8 cellular contexts compared by ENCODE assay signal in genomic region chr12:24822121-24822899, GRCh38.
A peak's percentile ranks its signal among the peaks of the same experiment; 100 is the strongest.
DNase-seq lines count a peak whose midpoint lies in the region; ATAC-seq lines count a peak whose summit lies in the region.

No MANE protein-coding gene starts in this region.

- no peaks in the 10 kb centered on the region for H3K27me3 Mint-ChIP-seq in activated T-cell treated with anti-CD3 and anti-CD28 coated beads, Interleukin-2, amount 50 U/mL, for 4 hours (ENCODE audit: low read depth)
- no peaks in the 10 kb centered on the region for H3K27me3 Mint-ChIP-seq in activated naive CD8-positive, alpha-beta T cell treated with anti-CD3 and anti-CD28 coated beads for 36 hours
- no peaks in the 10 kb centered on the region for H3K27me3 Mint-ChIP-seq in stimulated activated naive B cell treated with anti-CD40 and anti-IgM and Interleukin-4, amounts not matched to agents 10 μg/mL and 1 μg/mL and 100 μg/mL, for 72 hours

- H3K4me3 Mint-ChIP-seq in activated T-cell treated with anti-CD3 and anti-CD28 coated beads, Interleukin-2, amount 50 U/mL, for 4 hours = no peak overlapping the region
- H3K4me3 Mint-ChIP-seq in activated naive CD8-positive, alpha-beta T cell treated with anti-CD3 and anti-CD28 coated beads for 36 hours = no peak overlapping the region
- H3K4me3 Mint-ChIP-seq in stimulated activated naive B cell treated with anti-CD40 and anti-IgM and Interleukin-4, amounts not matched to agents 10 μg/mL and 1 μg/mL and 100 μg/mL, for 72 hours = peak overlapping the region in 1 of 2 donors; percentile 67

- no peaks in the 10 kb centered on the region for H3K36me3 Mint-ChIP-seq in activated T-cell treated with anti-CD3 and anti-CD28 coated beads, Interleukin-2, amount 50 U/mL, for 4 hours (ENCODE audit: insufficient read depth)
- peaks cover 17% of the 10 kb centered on the region for H3K36me3 Mint-ChIP-seq in activated naive CD8-positive, alpha-beta T cell treated with anti-CD3 and anti-CD28 coated beads for 36 hours
- peaks cover 10 to 25% of the 10 kb centered on the region in 2 donors for H3K36me3 Mint-ChIP-seq in stimulated activated naive B cell treated with anti-CD40 and anti-IgM and Interleukin-4, amounts not matched to agents 10 μg/mL and 1 μg/mL and 100 μg/mL, for 72 hours

- DNase-seq in activated T-cell treated with anti-CD3 and anti-CD28 coated beads, Interleukin-2, amount 50 U/mL, for 4 hours = no peak
- DNase-seq in activated T-cell treated with anti-CD3 and anti-CD28 coated beads, Interleukin-2, amount 50 U/mL, for 1 hour = no peak
- DNase-seq in activated naive CD8-positive, alpha-beta T cell treated with anti-CD3 and anti-CD28 coated beads for 36 hours = no peak
- no peak for DNase-seq in stimulated activated naive B cell treated with anti-CD40 and anti-IgM and Interleukin-4, amounts not matched to agents 10 μg/mL and 1 μg/mL and 100 μg/mL, for 72 hours
- no peak for DNase-seq in NCI-H1417 treated with DMSO at 0.1 percent for 48 hours (lab: John Stamatoyannopoulos, UW)
- no peak for DNase-seq in stimulated activated CD4-positive, alpha-beta T cell treated with anti-CD3 and anti-CD28 coated beads, Interleukin-4, amount 100 ng/mL, for 4 hours
- DNase-seq in putamen (ENCODE audit: low spot score) = no peak

- H3K27ac Mint-ChIP-seq in activated naive CD8-positive, alpha-beta T cell treated with anti-CD3 and anti-CD28 coated beads for 36 hours = peak overlapping the region; percentile 69
- peak overlapping the region; percentile 48 for H3K27ac Mint-ChIP-seq in stimulated activated naive B cell treated with anti-CD40 and anti-IgM and Interleukin-4, amounts not matched to agents 10 μg/mL and 1 μg/mL and 100 μg/mL, for 72 hours

- ATAC-seq in activated T-cell treated with anti-CD3 and anti-CD28 coated beads, Interleukin-2, amount 50 U/mL, for 4 hours = peak; percentile 71 to 85
- ATAC-seq in HG02870 (IDR thresholded peaks at IDR 0.05; ENCODE audit: unreplicated experiment) = peak; percentile 70
- peak; percentile 90 to 95 for ATAC-seq in stimulated activated naive B cell treated with anti-CD40 and anti-IgM and Interleukin-4, amounts not matched to agents 10 μg/mL and 1 μg/mL and 100 μg/mL, for 72 hours (replicated peaks)

- H3K4me1 Mint-ChIP-seq in activated T-cell treated with anti-CD3 and anti-CD28 coated beads, Interleukin-2, amount 50 U/mL, for 4 hours (ENCODE audit: low read depth) = peaks cover 24% of the 10 kb centered on the region
- peaks cover 16% of the 10 kb centered on the region for H3K4me1 Mint-ChIP-seq in activated naive CD8-positive, alpha-beta T cell treated with anti-CD3 and anti-CD28 coated beads for 36 hours
- H3K4me1 Mint-ChIP-seq in stimulated activated naive B cell treated with anti-CD40 and anti-IgM and Interleukin-4, amounts not matched to agents 10 μg/mL and 1 μg/mL and 100 μg/mL, for 72 hours = peaks cover 20 to 29% of the 10 kb centered on the region in 2 donors

- H3K9me3 Mint-ChIP-seq in activated T-cell treated with anti-CD3 and anti-CD28 coated beads, Interleukin-2, amount 50 U/mL, for 4 hours = no peaks in the 10 kb centered on the region
- peaks cover 6% of the 10 kb centered on the region for H3K9me3 Mint-ChIP-seq in activated naive CD8-positive, alpha-beta T cell treated with anti-CD3 and anti-CD28 coated beads for 36 hours
- H3K9me3 Mint-ChIP-seq in stimulated activated naive B cell treated with anti-CD40 and anti-IgM and Interleukin-4, amounts not matched to agents 10 μg/mL and 1 μg/mL and 100 μg/mL, for 72 hours = peaks cover 5 to 8% of the 10 kb centered on the region in 2 donors
